In genomic region chr5:111069839-111070238, GRCh38 we compare ENCODE assay signal across 14 cellular contexts. TPM values are rescaled to one million over a fixed set of nuclear protein-coding genes. Genes with fewer than 3 reads are reported as not detected.
A peak's percentile ranks its signal among the peaks of the same experiment; 100 is the strongest.
DNase-seq lines count a peak whose midpoint lies in the region; ATAC-seq and TF ChIP-seq lines count a peak whose summit lies in the region.
"Had no signal": no experiment of that assay in that cellular context is flagged by ENCODE, and none has a peak within 500 bp of the region (broad histone marks: within the 10 kb centered on the region; RNA-seq: fewer than 3 reads in every experiment).

No MANE protein-coding gene starts in this region.

- no peak overlapping the region for H3K27ac Mint-ChIP-seq in glutamatergic neuron (ENCODE audit: unreplicated experiment)
- H3K27ac Mint-ChIP-seq in naive thymus-derived CD8-positive, alpha-beta T cell: no peak overlapping the region
- H3K27ac Mint-ChIP-seq: activated naive CD4-positive, alpha-beta T cell treated with anti-CD3 and anti-CD28 coated beads, Interleukin-2, amount 50 U/mL, for 24 hours; effector memory CD8-positive, alpha-beta T cell; T-helper 2 cell treated with Interferon-gamma antibody and Interleukin-4, amounts not matched to agents 5 μg/mL and 100 μg/mL, for 36 hours had no signal

- H3K9me3 Mint-ChIP-seq in glutamatergic neuron (ENCODE audit: unreplicated experiment): no peaks in the 10 kb centered on the region
- no peaks in the 10 kb centered on the region for H3K9me3 Mint-ChIP-seq in naive thymus-derived CD8-positive, alpha-beta T cell
- H3K9me3 Mint-ChIP-seq: activated naive CD4-positive, alpha-beta T cell treated with anti-CD3 and anti-CD28 coated beads, Interleukin-2, amount 50 U/mL, for 24 hours; effector memory CD8-positive, alpha-beta T cell; T-helper 2 cell treated with Interferon-gamma antibody and Interleukin-4, amounts not matched to agents 5 μg/mL and 100 μg/mL, for 36 hours had no signal

- in situ Hi-C loops in KBM-7 (cut with MboI; ENCODE audit: low pct_unique_long_range_greater_than_20kb, low sequenced_read_pairs): no loop called here

- H3K4me1 ChIP-seq in adipocyte (ENCODE audit: control insufficient read depth, insufficient read depth, low read length): peaks cover 22% of the 10 kb centered on the region

- intact Hi-C loops in Right ventricle myocardium inferior (cut with DNase I): loop anchor here (10.0 kb wide), 1 partner anchor 155 kb away; no protein-coding TSS in a partner anchor

- peak overlapping the region; percentile 87 for H3K4me3 Mint-ChIP-seq in glutamatergic neuron (ENCODE audit: unreplicated experiment)
- peak overlapping the region in 5 of 10 donors; percentile 8 to 65 (median 56) for H3K4me3 Mint-ChIP-seq in naive thymus-derived CD8-positive, alpha-beta T cell

- H3K36me3 Mint-ChIP-seq in glutamatergic neuron (ENCODE audit: unreplicated experiment): no peaks in the 10 kb centered on the region
- no peaks in the 10 kb centered on the region for H3K36me3 Mint-ChIP-seq in naive thymus-derived CD8-positive, alpha-beta T cell

- H3K27me3 Mint-ChIP-seq in glutamatergic neuron (ENCODE audit: unreplicated experiment): peaks cover 11% of the 10 kb centered on the region
- H3K27me3 Mint-ChIP-seq in naive thymus-derived CD8-positive, alpha-beta T cell: peaks cover 38 to 99% (median 77%) of the 10 kb centered on the region in 5 donors

- no peak overlapping the region for H3K9ac ChIP-seq in adipocyte (ENCODE audit: low read length)
- H3K9ac ChIP-seq: KMS-11 had no signal

- no peaks in the 10 kb centered on the region for H3K36me3 ChIP-seq in adipocyte (ENCODE audit: control insufficient read depth, insufficient read depth, low read length, severe bottlenecking)
- H3K36me3 ChIP-seq: Peyer's patch had no signal

- TF ChIP-seq CTCF in glutamatergic neuron (IDR thresholded peaks at IDR 0.05; ENCODE audit: partially characterized antibody, unreplicated experiment): no peak

- H3K9me3 ChIP-seq in adipocyte (ENCODE audit: control insufficient read depth, low read length): no peaks in the 10 kb centered on the region
- H3K9me3 ChIP-seq: Peyer's patch had no signal

- DNase-seq in GM03348 (ENCODE audit: low spot score) (peak; percentile 11), adipocyte (ENCODE audit: low read depth) (peak; percentile 78), glutamatergic neuron (no peak), retina (peak; percentile 54), DMS79 treated with DMSO at 0.1 percent for 48 hours (lab: John Stamatoyannopoulos, UW) (no peak), KBM-7 (no peak), Right ventricle myocardium inferior (ENCODE audit: missing footprints) (no peak)
- no peak for DNase-seq in naive thymus-derived CD8-positive, alpha-beta T cell
- DNase-seq: DMS 273 treated with DMSO at 0.1 percent for 48 hours; effector memory CD8-positive, alpha-beta T cell; Peyer's patch had no signal

- no peaks in the 10 kb centered on the region for H3K4me1 Mint-ChIP-seq in glutamatergic neuron (ENCODE audit: low read depth, unreplicated experiment)
- H3K4me1 Mint-ChIP-seq in naive thymus-derived CD8-positive, alpha-beta T cell: peaks cover 6 to 38% (median 34%) of the 10 kb centered on the region in 4 donors

- peak overlapping the region; percentile 68 for H3K4me3 ChIP-seq in adipocyte (ENCODE audit: low read length)
- H3K4me3 ChIP-seq: Peyer's patch had no signal

- ATAC-seq in naive thymus-derived CD8-positive, alpha-beta T cell: no peak
- no peak for ATAC-seq in Right ventricle myocardium inferior

- H3K27me3 ChIP-seq in adipocyte (replicated peaks; ENCODE audit: control insufficient read depth, insufficient read depth, low read length): no peaks in the 10 kb centered on the region
- H3K27me3 ChIP-seq: Peyer's patch had no signal

- POLR2A ChIA-PET in naive thymus-derived CD8-positive, alpha-beta T cell (lab: Charles Lee): no interaction called here

RNA-seq across cellular contexts. Expression of gene TSLP, which starts 1.7 kb away (rescaled TPM):
- total RNA-seq in glutamatergic neuron (ENCODE audit: unreplicated experiment): not detected
- total RNA-seq in naive thymus-derived CD8-positive, alpha-beta T cell: under 1 TPM; 0.23 to 0.41 TPM
- under 1 TPM; 0.14 to 0.20 (median 0.17) TPM for polyA plus RNA-seq in naive thymus-derived CD8-positive, alpha-beta T cell
- total RNA-seq in Right ventricle myocardium inferior: 6.0 TPM

RNA-seq across cellular contexts. Expression of gene WDR36, which starts 22.3 kb away (rescaled TPM):
- total RNA-seq in glutamatergic neuron (ENCODE audit: unreplicated experiment) (20.8 TPM), Right ventricle myocardium inferior (14.6 TPM)
- total RNA-seq in naive thymus-derived CD8-positive, alpha-beta T cell: 10 to 100 TPM; 34.6 to 36.7 TPM
- 10 to 100 TPM; 18.0 to 25.2 (median 22.9) TPM for polyA plus RNA-seq in naive thymus-derived CD8-positive, alpha-beta T cell

Comparison
In these comparisons a context has a peak if more than half of its experiments do, and no peak if none do; other contexts are left out.
1. DNase-seq: peak in GM03348 (single experiment), adipocyte (single experiment) and retina (single experiment); none in glutamatergic neuron (single experiment), DMS79 treated with DMSO at 0.1 percent for 48 hours (single experiment), naive thymus-derived CD8-positive, alpha-beta T cell (0 of 10), KBM-7 (single experiment) and Right ventricle myocardium inferior (single experiment).